32 cellular contexts compared by ENCODE assay signal in the genomic region with DNA sequence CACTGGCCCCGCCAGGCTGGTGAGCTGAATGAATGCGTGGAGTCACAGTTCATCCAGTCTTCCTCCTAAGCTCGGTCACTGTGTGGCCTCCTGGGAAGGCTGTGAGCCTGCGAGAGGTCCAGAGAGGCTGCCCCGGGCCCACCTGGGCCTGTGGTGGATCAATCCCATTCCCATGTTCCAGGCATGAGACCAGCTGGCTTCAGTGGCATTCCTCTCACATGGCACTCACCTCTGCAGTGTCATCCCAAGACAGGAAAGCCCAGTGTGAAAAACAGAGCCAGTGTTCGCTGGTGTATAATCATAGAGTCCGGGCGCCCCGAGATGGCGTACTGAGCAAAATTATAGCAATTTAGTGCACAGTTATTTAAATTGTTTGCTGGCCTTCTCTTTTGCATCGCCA. TPM values are rescaled to one million over a fixed set of nuclear protein-coding genes. Genes with fewer than 3 reads are reported as not detected.
"Had no signal": no experiment of that assay in that cellular context is flagged by ENCODE, and none has a peak within 500 bp of the region (broad histone marks: within the 10 kb centered on the region; RNA-seq: fewer than 3 reads in every experiment).

No MANE protein-coding gene starts in this region.

- H3K4me1 ChIP-seq: SJSA1 had no signal

- H3K9me3 ChIP-seq: MG63, Peyer's patch, SJSA1, SK-N-SH had no signal

- DNase-seq: activated CD4-positive, alpha-beta T cell treated with anti-CD3 and anti-CD28 coated beads, Interleukin-2, amount 10 ng/mL, durations not matched to agents 24 days and 14 days; activated CD4-positive, alpha-beta T cell treated with anti-CD3 and anti-CD28 coated beads, Interleukin-2, amount 50 U/mL, for 4 hours; activated CD8-positive, alpha-beta T cell treated with anti-CD3 and anti-CD28 coated beads for 36 hours; activated effector memory CD4-positive, alpha-beta T cell treated with anti-CD3 and anti-CD28 coated beads, Interleukin-2, amount 50 U/mL, for 16 hours; activated naive CD4-positive, alpha-beta T cell; activated naive CD8-positive, alpha-beta T cell treated with anti-CD3 and anti-CD28 coated beads for 36 hours; activated T-cell treated with anti-CD3 and anti-CD28 coated beads, Interleukin-2, amount 50 U/mL, for 1 hour; activated T-cell treated with anti-CD3 and anti-CD28 coated beads, Interleukin-2, amount 50 U/mL, for 72 hours; amniotic stem cell; aorta; Kasumi-1; KG1; MG63; NCI-H1048; NCI-H1436; NCI-H1694; NCI-H1930; NCI-H2081 treated with DMSO at 0.1 percent for 48 hours; NCI-H510A; NCI-H526; NCI-H748 treated with DMSO at 0.1 percent for 48 hours; NK-92 treated with Interleukin-12 subunit alpha and Interleukin-12 subunit beta, amount 100 ng/mL, for 24 hours; PC-3; Peyer's patch; RPMI8226; SHP77 treated with DMSO at 0.1 percent for 48 hours; SK-N-SH had no signal

- H3K27ac ChIP-seq: Peyer's patch, SJSA1 had no signal

- FAIRE-seq: TTC549 had no signal

- ATAC-seq: activated CD8-positive, alpha-beta T cell treated with anti-CD3 and anti-CD28 coated beads for 36 hours; activated T-cell treated with anti-CD3 and anti-CD28 coated beads, Interleukin-2, amount 50 U/mL, for 72 hours; activated T-helper 17 cell treated with anti-CD3 and anti-CD28 coated beads, Interleukin-2, amount 50 U/mL, for 72 hours; PC-3 had no signal

- H3K4me3 ChIP-seq: MG63, Peyer's patch, SJSA1 had no signal

- H3K27me3 ChIP-seq: MG63, Peyer's patch, SJSA1 had no signal

RNA-seq across cellular contexts. Expression of a gene that starts 37.6 kb away (rescaled TPM):
- total RNA-seq: activated CD4-positive, alpha-beta T cell treated with anti-CD3 and anti-CD28 coated beads, Interleukin-2, amount 10 ng/mL, durations not matched to agents 24 days and 14 days; activated CD8-positive, alpha-beta memory T cell treated with anti-CD3 and anti-CD28 coated beads for 36 hours; activated CD8-positive, alpha-beta T cell treated with anti-CD3 and anti-CD28 coated beads for 36 hours; activated naive CD8-positive, alpha-beta T cell treated with anti-CD3 and anti-CD28 coated beads for 36 hours; activated T-cell treated with anti-CD3 and anti-CD28 coated beads, Interleukin-2, amount 50 U/mL, for 72 hours; activated T-helper 17 cell treated with anti-CD3 and anti-CD28 coated beads, Interleukin-2, amount 50 U/mL, for 72 hours; aorta; cardiac septum; Peyer's patch; SJSA1 had no signal
